25 cellular contexts compared by ENCODE assay signal in the genomic region with DNA sequence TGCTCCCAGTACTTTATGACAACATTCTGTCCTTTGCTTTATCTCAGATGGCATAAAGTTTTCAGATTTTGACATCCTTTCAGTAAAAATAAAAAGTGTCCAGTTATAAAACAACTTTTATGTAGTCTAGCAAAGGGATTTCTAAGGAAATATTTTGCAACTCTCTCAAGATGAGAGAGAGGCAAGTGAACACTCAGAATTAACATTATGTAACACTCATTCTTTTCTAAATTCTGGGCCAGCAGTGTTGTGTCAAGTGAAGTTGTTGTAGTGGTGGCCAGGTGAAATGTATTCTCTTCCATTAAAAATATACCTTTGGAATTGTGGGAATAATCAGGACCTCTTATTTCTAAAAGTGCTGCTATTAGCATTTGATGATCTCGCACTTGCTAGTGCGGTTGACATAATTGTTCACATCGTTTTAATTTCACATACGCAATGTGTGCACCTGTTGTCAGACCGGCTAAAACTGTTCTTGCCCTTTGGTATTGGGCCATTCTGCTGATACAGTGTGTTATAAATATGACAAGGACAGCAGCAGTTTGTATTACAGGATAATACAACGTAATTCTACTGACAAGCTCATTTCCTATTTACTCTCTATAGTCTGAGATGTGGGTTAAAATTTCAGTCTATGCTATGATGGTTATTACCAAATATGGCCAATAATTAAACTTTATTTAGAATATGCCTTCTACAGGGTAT. TPM values are rescaled to one million over a fixed set of nuclear protein-coding genes. Genes with fewer than 3 reads are reported as not detected.
"Had no signal": no experiment of that assay in that cellular context is flagged by ENCODE, and none has a peak within 500 bp of the region (broad histone marks: within the 10 kb centered on the region; RNA-seq: fewer than 3 reads in every experiment).

No MANE protein-coding gene starts in this region.

- H3K27me3 ChIP-seq: breast epithelium had no signal

- H3K4me1 ChIP-seq: breast epithelium had no signal

- H3K27ac ChIP-seq: breast epithelium, KMS-11 had no signal

- H3K4me3 ChIP-seq: breast epithelium had no signal

- DNase-seq: activated CD4-positive, alpha-beta T cell treated with anti-CD3 and anti-CD28 coated beads for 48 hours; activated CD4-positive, alpha-beta T cell treated with anti-CD3 and anti-CD28 coated beads, Interleukin-2, amount 50 U/mL, for 4 hours; activated CD4-positive, CD25-positive, alpha-beta regulatory T cell treated with anti-CD3 and anti-CD28 coated beads, Interleukin-2, amount 50 U/mL, for 72 hours; activated CD8-positive, alpha-beta memory T cell treated with anti-CD3 and anti-CD28 coated beads, Interleukin-2, amount 50 U/mL, for 48 hours; activated CD8-positive, alpha-beta T cell treated with anti-CD3 and anti-CD28 coated beads, Interleukin-2, amount 10 ng/mL, durations not matched to agents 7 days and 5 days; activated naive CD4-positive, alpha-beta T cell; activated T-cell treated with anti-CD3 and anti-CD28 coated beads, Interleukin-2, amount 50 U/mL, for 1 hour; aorta; NCI-H1092; NCI-H1930; NCI-H2107; NCI-H226; NCI-H526; NCI-H774; NK-92 treated with Interleukin-12 subunit alpha and Interleukin-12 subunit beta, amount 100 ng/mL, for 24 hours; OCI-M1; RPMI8226; SHP77; T-helper 17 cell; T-helper 9 cell had no signal

- ATAC-seq: activated CD8-positive, alpha-beta T cell treated with anti-CD3 and anti-CD28 coated beads, Interleukin-2, amount 10 ng/mL, durations not matched to agents 7 days and 5 days; Panc1; T-helper 17 cell; WTC11 had no signal

- H3K9me3 ChIP-seq: breast epithelium had no signal

- H3K36me3 ChIP-seq: breast epithelium had no signal

RNA-seq across cellular contexts. Expression of a gene that starts 23.8 kb away (rescaled TPM):
- total RNA-seq: activated CD8-positive, alpha-beta T cell treated with anti-CD3 and anti-CD28 coated beads, Interleukin-2, amount 10 ng/mL, durations not matched to agents 7 days and 5 days; MCF 10A had no signal
